1 cellular context compared by ENCODE assay signal in genomic region chr17:78765821-78766220, GRCh38.
TF ChIP-seq lines count a peak whose summit lies in the region.

No MANE protein-coding gene starts in this region.

TF ChIP-seq in K562, 482 proteins besides CTCF, POLR2A, EP300 and RAD21 (continued from another document):
- TF ChIP-seq AFF1 (IDR thresholded peaks at IDR 0.05; ENCODE audit: low read depth in 1 of 2, partially characterized antibody in 2 of 2) (no peak), SREBF1 (IDR thresholded peaks at IDR 0.05; ENCODE audit: borderline replicate concordance, low read depth, low read length) (no peak), NEUROD1 (IDR thresholded peaks at IDR 0.05; ENCODE audit: borderline replicate concordance, low read depth, low read length, partially characterized antibody) (no peak), TCF3 (CRISPR knock-in tag; IDR thresholded peaks at IDR 0.05) (no peak)
